In genomic region chr11:124762624-124763155, GRCh38 we compare ENCODE assay signal across 1 cellular context.
TF ChIP-seq lines count a peak whose summit lies in the region.

No MANE protein-coding gene starts in this region.

TF ChIP-seq in K562, 482 proteins besides CTCF, POLR2A, EP300 and RAD21 (continued from another document):
- no peak for TF ChIP-seq SREBF1 (IDR thresholded peaks at IDR 0.05; ENCODE audit: borderline replicate concordance, low read depth, low read length)
- TF ChIP-seq FOSL1 (tag; conservative IDR thresholded peaks at IDR 0.05): peak; percentile 35; the same call in 1 of the 2 replicates
- no peak for TF ChIP-seq FOS (IDR thresholded peaks at IDR 0.05; ENCODE audit: extremely low read depth, insufficient read length)
- TF ChIP-seq L3MBTL2 (IDR thresholded peaks at IDR 0.05): no peak
- TF ChIP-seq E2F1 (CRISPR knock-in tag; IDR thresholded peaks at IDR 0.05): 0 out of 2 replicates have a peak, but pooled peaks have one; percentile 20
- no peak for TF ChIP-seq ZNF263 (CRISPR knock-in tag; IDR thresholded peaks at IDR 0.05; ENCODE audit: borderline replicate concordance)
- TF ChIP-seq THRB (CRISPR knock-in tag; conservative IDR thresholded peaks at IDR 0.05): no peak
- no peak for TF ChIP-seq CHD2 (IDR thresholded peaks at IDR 0.05; ENCODE audit: low read depth, low read length)
- TF ChIP-seq ZNF224 (CRISPR knock-in tag; IDR thresholded peaks at IDR 0.05): no peak
- TF ChIP-seq YBX1 (IDR thresholded peaks at IDR 0.05): no peak
- TF ChIP-seq EWSR1 (IDR thresholded peaks at IDR 0.05; ENCODE audit: borderline replicate concordance, low read depth, partially characterized antibody): no peak
- TF ChIP-seq JUND (IDR thresholded peaks at IDR 0.05; ENCODE audit: borderline replicate concordance, low read depth, low read length): no peak
- no peak for TF ChIP-seq JUND (tag; IDR thresholded peaks at IDR 0.05; ENCODE audit: borderline replicate concordance, low read depth, low read length)
- no peak for TF ChIP-seq GABPA (tag; conservative IDR thresholded peaks at IDR 0.05; ENCODE audit: low read depth)
- TF ChIP-seq ZNF282 (CRISPR knock-in tag; IDR thresholded peaks at IDR 0.05): no peak
- no peak for TF ChIP-seq MED1 (CRISPR knock-in tag; IDR thresholded peaks at IDR 0.05; ENCODE audit: borderline replicate concordance)
- TF ChIP-seq MXI1 (IDR thresholded peaks at IDR 0.05; ENCODE audit: low read depth, low read length): no peak
- no peak for TF ChIP-seq DMBX1 (CRISPR knock-in tag; IDR thresholded peaks at IDR 0.05; ENCODE audit: borderline replicate concordance)
- peak; percentile 33; the same call in 1 of the 2 replicates for TF ChIP-seq NR1H2 (CRISPR knock-in tag; IDR thresholded peaks at IDR 0.05)
- no peak for TF ChIP-seq MAFF (IDR thresholded peaks at IDR 0.05; ENCODE audit: low read length)
- no peak for TF ChIP-seq FOXJ3 (CRISPR knock-in tag; IDR thresholded peaks at IDR 0.05)
- no peak for TF ChIP-seq ZNF239 (CRISPR knock-in tag; IDR thresholded peaks at IDR 0.05)
TF ChIP-seq in K562: peak in this region for 20.
